ENCODE assay signal across 28 cellular contexts in genomic region chr20:53557157-53557556, GRCh38. TPM values are rescaled to one million over a fixed set of nuclear protein-coding genes. Genes with fewer than 3 reads are reported as not detected.
A peak's percentile ranks its signal among the peaks of the same experiment; 100 is the strongest.
DNase-seq lines count a peak whose midpoint lies in the region; ATAC-seq, FAIRE-seq and TF ChIP-seq lines count a peak whose summit lies in the region.
"Had no signal": no experiment of that assay in that cellular context is flagged by ENCODE, and none has a peak within 500 bp of the region (broad histone marks: within the 10 kb centered on the region; RNA-seq: fewer than 3 reads in every experiment).

No MANE protein-coding gene starts in this region.

- whole genome bisulfite sequencing in K562 (ENCODE audit: insufficient coverage, low coverage, missing lambda C conversion rate) = 32% methylated on average over 7 of the region's 7 CpGs
- no CpG with 5 or more reads among the region's 7 CpGs for WGBS in mesendoderm (ENCODE audit: extremely low coverage, insufficient coverage, low lambda C conversion rate)

- no peak overlapping the region for H3K23ac ChIP-seq in mesendoderm (ENCODE audit: low read length)

- intact Hi-C loops in MCF 10A (cut with micrococcal nuclease) = no loop called here
- intact Hi-C loops in breast epithelium (cut with DNase I; ENCODE audit: low total_unique reads) = no loop called here
- intact Hi-C loops in K562 (cut with micrococcal nuclease) = no loop called here

- H3K9me1 ChIP-seq in K562 (ENCODE audit: control insufficient read depth, insufficient read depth, low read length) = no peaks in the 10 kb centered on the region

- TF ChIP-seq POLR2A in breast epithelium (IDR thresholded peaks at IDR 0.05) (no peak), K562 (conservative IDR thresholded peaks at IDR 0.05) (no peak)

- H3K9ac ChIP-seq in K562 (ENCODE audit: insufficient read depth in 1 of 2, low read depth in 2 of 2, low read length in 2 of 2) (no peak overlapping the region), mesendoderm (ENCODE audit: low read length) (no peak overlapping the region)
- H3K9ac ChIP-seq: GM23248 had no signal

- no peak overlapping the region for H2AK5ac ChIP-seq in mesendoderm (ENCODE audit: low read length)

- H3K36me3 ChIP-seq in breast epithelium (no peaks in the 10 kb centered on the region), K562 (ENCODE audit: control insufficient read depth, insufficient read depth, low read length) (no peaks in the 10 kb centered on the region), mesendoderm (ENCODE audit: control insufficient read depth, insufficient read depth, low read length) (no peaks in the 10 kb centered on the region)
- H3K36me3 ChIP-seq: BE2C, SJCRH30 had no signal

- peak overlapping the region; percentile 39 for H4K8ac ChIP-seq in mesendoderm (ENCODE audit: low read depth, low read length)

- H3K36me3 Mint-ChIP-seq in MCF 10A (ENCODE audit: insufficient read depth, unreplicated experiment) (peaks cover 6% of the 10 kb centered on the region), osteocyte (ENCODE audit: unreplicated experiment) (no peaks in the 10 kb centered on the region)

- CTCF ChIA-PET in MCF 10A (lab: Yijun Ruan, JAX) = interaction anchor here (0.6 to 1.6 kb wide), 8 partner anchors 9 to 1479 kb away, joined by 3 to 5 read pairs (median 4); no protein-coding TSS in a partner anchor
- CTCF ChIA-PET in K562 (lab: Yijun Ruan, JAX; ENCODE audit: low intra/inter-chr PET ratio) = no interaction called here

- H3K4me1 Mint-ChIP-seq in MCF 10A (ENCODE audit: insufficient read depth, unreplicated experiment) = no peaks in the 10 kb centered on the region
- peaks cover 3% of the 10 kb centered on the region for H3K4me1 Mint-ChIP-seq in osteocyte (ENCODE audit: unreplicated experiment)
- H3K4me1 Mint-ChIP-seq: CD14-positive monocyte; CD8-positive, alpha-beta memory T cell had no signal

- peak overlapping the region; percentile 48 for H3K27ac Mint-ChIP-seq in MCF 10A (ENCODE audit: low read depth, unreplicated experiment)
- no peak overlapping the region for H3K27ac Mint-ChIP-seq in osteocyte (ENCODE audit: unreplicated experiment)

- no peak overlapping the region for H3K56ac ChIP-seq in mesendoderm (ENCODE audit: low read length)

- no peak overlapping the region for H2BK5ac ChIP-seq in mesendoderm (ENCODE audit: low read length)

- no peak for FAIRE-seq in K562 (lab: Jason Lieb, UNC)

- DNase-seq in MCF 10A (ENCODE audit: unreplicated experiment) (no peak), breast epithelium (ENCODE audit: low spot score in 2 of 2) (no peak), K562 (ENCODE audit: extremely low read depth in 1 of 4, low spot score in 3 of 4) (no peak), mesendoderm (peak; percentile 33), DMS114 treated with DMSO at 0.1 percent for 48 hours (lab: John Stamatoyannopoulos, UW; ENCODE audit: unreplicated experiment) (no peak), osteocyte (ENCODE audit: extremely low spot score, unreplicated experiment) (no peak)
- DNase-seq: 8988T; ACHN; BE2C; CD8-positive, alpha-beta memory T cell; DMS 273 treated with DMSO at 0.1 percent for 48 hours; DND-41; GM23248; HCEC 1CT; Kasumi-1; MV-4-11; NCI-H1105; NCI-H146; NCI-H2029; NCI-H446; NCI-H524 treated with DMSO at 0.1 percent for 48 hours; NCI-H774; SJCRH30 had no signal

- ATAC-seq in K562 (peak; percentile 67), HG02840 (IDR thresholded peaks at IDR 0.05; ENCODE audit: low FRiP score, unreplicated experiment) (no peak), GM21367 (IDR thresholded peaks at IDR 0.05; ENCODE audit: unreplicated experiment) (no peak)
- ATAC-seq: Right ventricle myocardium inferior, SK-N-SH treated with all-trans-retinoic acid at 6 μM for 48 hours had no signal

- H3K9me3 Mint-ChIP-seq in MCF 10A (ENCODE audit: unreplicated experiment) (no peaks in the 10 kb centered on the region), osteocyte (ENCODE audit: unreplicated experiment) (no peaks in the 10 kb centered on the region)
- H3K9me3 Mint-ChIP-seq: CD8-positive, alpha-beta memory T cell had no signal

- H3K27ac ChIP-seq in breast epithelium (no peak overlapping the region), K562 (ENCODE audit: extremely low read depth, low read depth, low read length) (no peak overlapping the region), mesendoderm (ENCODE audit: low read depth, low read length) (no peak overlapping the region)
- H3K27ac ChIP-seq: GM23248, SJCRH30 had no signal

- no peaks in the 10 kb centered on the region for H4K20me1 ChIP-seq in K562 (replicated peaks; ENCODE audit: control insufficient read depth, insufficient read depth, low read length)

- TF ChIP-seq CTCF in MCF 10A (IDR thresholded peaks at IDR 0.05; ENCODE audit: unreplicated experiment) (no peak), breast epithelium (IDR thresholded peaks at IDR 0.05) (no peak), K562 (IDR thresholded peaks at IDR 0.05 in 2 of 3, conservative IDR thresholded peaks at IDR 0.05 in 1 of 3; ENCODE audit: insufficient read depth in 2 of 3, low read depth in 1 of 3, low read length in 3 of 3) (no peak), osteocyte (IDR thresholded peaks at IDR 0.05) (no peak)

- no peak for TF ChIP-seq EP300 in K562 (IDR thresholded peaks at IDR 0.05; ENCODE audit: low read length)

- no peaks in the 10 kb centered on the region for H3K27me3 ChIP-seq in breast epithelium
- no peaks in the 10 kb centered on the region for H3K27me3 ChIP-seq in K562 (ENCODE audit: control insufficient read depth in 2 of 2, insufficient read depth in 2 of 2, low read length in 2 of 2)
- no peaks in the 10 kb centered on the region for H3K27me3 ChIP-seq in mesendoderm (ENCODE audit: insufficient read depth, low read length, poor library complexity)
- H3K27me3 ChIP-seq: BE2C had no signal

- no peak for TF ChIP-seq RAD21 in K562 (CRISPR knock-in tag; conservative IDR thresholded peaks at IDR 0.05 in 1 of 2, IDR thresholded peaks at IDR 0.05 in 1 of 2)

- H3K79me1 ChIP-seq in mesendoderm (ENCODE audit: low read length) = no peaks in the 10 kb centered on the region

- H3K27me3 Mint-ChIP-seq in MCF 10A (ENCODE audit: insufficient read depth, unreplicated experiment) (no peaks in the 10 kb centered on the region), osteocyte (ENCODE audit: unreplicated experiment) (no peaks in the 10 kb centered on the region)
- H3K27me3 Mint-ChIP-seq: CD8-positive, alpha-beta memory T cell had no signal

- no peak overlapping the region for H3K4me2 ChIP-seq in K562 (ENCODE audit: insufficient read depth, low read length)
- H3K4me2 ChIP-seq in mesendoderm (ENCODE audit: low read length) = no peak overlapping the region

- H3K4me1 ChIP-seq in breast epithelium (no peaks in the 10 kb centered on the region), K562 (replicated peaks in 1 of 2; ENCODE audit: control insufficient read depth in 2 of 2, insufficient read depth in 2 of 2, low read length in 2 of 2) (no peaks in the 10 kb centered on the region; a peak in 1 of 5 replicates), mesendoderm (ENCODE audit: control insufficient read depth, low read depth, low read length) (no peaks in the 10 kb centered on the region)
- H3K4me1 ChIP-seq: BE2C, SJCRH30 had no signal

- H3K4me3 Mint-ChIP-seq in MCF 10A (ENCODE audit: unreplicated experiment) = no peak overlapping the region
- H3K4me3 Mint-ChIP-seq in osteocyte (ENCODE audit: unreplicated experiment) = no peak overlapping the region
- H3K4me3 Mint-ChIP-seq: CD14-positive monocyte had no signal

- H3K9me3 ChIP-seq in breast epithelium = no peaks in the 10 kb centered on the region
- no peaks in the 10 kb centered on the region for H3K9me3 ChIP-seq in K562 (replicated peaks; ENCODE audit: control insufficient read depth, insufficient read depth, low read depth, low read length)
- H3K9me3 ChIP-seq: BE2C, SJCRH30 had no signal

- no TSS peak for BruUV-seq in MCF 10A (replicated peaks; lab: Mats Ljungman, UMichigan)
- no TSS peak for BruUV-seq in K562 (replicated peaks; lab: Mats Ljungman, UMichigan)

- H3K18ac ChIP-seq in mesendoderm (ENCODE audit: low read length) = no peak overlapping the region

- in situ Hi-C loops in K562 (cut with MboI) = loop anchor here (10.0 to 25.0 kb wide), 2 partner anchors 508 to 655 kb away; partner anchors contain the start of gene PFDN4

- no peak overlapping the region for H2BK120ac ChIP-seq in mesendoderm (ENCODE audit: low read depth, low read length)

- POLR2A ChIA-PET in MCF 10A (lab: Yijun Ruan, JAX) (interaction anchor here (0.7 kb wide), 2 partner anchors 10 to 512 kb away, joined by 3 read pairs; no protein-coding TSS in a partner anchor), K562 (lab: Yijun Ruan, JAX) (interaction anchor here (0.6 to 1.1 kb wide), 2 partner anchors 11 to 509 kb away, joined by 3 to 4 read pairs; no protein-coding TSS in a partner anchor)

- no peak overlapping the region for H2BK15ac ChIP-seq in mesendoderm (replicated peaks; ENCODE audit: low read depth)

- H4K5ac ChIP-seq in mesendoderm (ENCODE audit: low read length) = no peak overlapping the region

- H3K79me2 ChIP-seq in K562 (ENCODE audit: control insufficient read depth, insufficient read depth, low read length) (no peaks in the 10 kb centered on the region), mesendoderm (ENCODE audit: control insufficient read depth, insufficient read depth, low read length) (no peaks in the 10 kb centered on the region)

- no peak overlapping the region for H3K4ac ChIP-seq in mesendoderm (ENCODE audit: low read depth, low read length)

- 0 out of 2 replicates have a peak overlapping the region, but pooled peaks have one; percentile 2 for H2AFZ ChIP-seq in K562 (ENCODE audit: low read depth, low read length)
- H2AFZ ChIP-seq: GM23248 had no signal

- H3K4me3 ChIP-seq in breast epithelium (no peak overlapping the region), K562 (no peak overlapping the region), mesendoderm (ENCODE audit: low read length) (no peak overlapping the region)
- H3K4me3 ChIP-seq: GM23248, SJCRH30 had no signal

RNA-seq across cellular contexts. Expression of gene ZNF217, which starts 36.5 kb away (rescaled TPM):
- total RNA-seq in MCF 10A (2022) (42.9 and 49.3 TPM in 2 replicates), breast epithelium (10 to 100 TPM; 22.4 to 54.7 (median 48.3) TPM), K562 (2014; rRNA removed) (16.8 and 17.7 TPM in 2 replicates), K562 (2014; rRNA removed; fragmentation: Illumina TruSeq; extraction: Trizol) (23.4 and 25.0 TPM in 2 replicates), K562 (2015; rRNA removed; fragmentation: Illumina TruSeq; extraction: Trizol) (18.7 and 21.8 TPM in 2 replicates), K562 (2021) (39.7 and 41.8 TPM in 2 replicates), osteocyte (44.3 and 47.2 TPM in 2 replicates)
- total RNA-seq in K562 (2011; cell fraction: chromatin; rRNA removed; ENCODE audit: low replicate concordance) = 27.8 and 53.4 TPM in 2 replicates
- total RNA-seq in K562 (2011; cell fraction: nucleolus; rRNA removed) = 21.3 and 24.7 TPM in 2 replicates
- total RNA-seq in K562 (2011; cell fraction: nucleoplasm; rRNA removed) = 26.2 and 28.5 TPM in 2 replicates
- polyA plus RNA-seq in K562 (2011; rRNA removed) (11.4 and 12.9 TPM in 2 replicates), K562 (2014; fragmentation: Illumina TruSeq; extraction: Trizol) (19.3 and 26.7 TPM in 2 replicates), K562 (2014; fragmentation: Nextera tagmentation; extraction: Ambion mirVana) (1 to 10 TPM; 3.0 to 7.1 TPM), K562 (2014; rRNA removed) (16.0 and 23.5 TPM in 2 replicates)
- polyA plus RNA-seq in K562 (2011; cell fraction: cytosol; rRNA removed) = 6.8 and 8.6 TPM in 2 replicates
- 19.8 and 24.3 TPM in 2 replicates for polyA plus RNA-seq in K562 (2011; cell fraction: nucleus; rRNA removed)
- polyA plus RNA-seq in K562 (2012) = 17.7 and 21.1 TPM in 2 replicates
- polyA minus RNA-seq in K562 (2011; rRNA and poly(A)+ RNA removed) = 36.2 and 44.6 TPM in 2 replicates
- 21.7 and 25.7 TPM in 2 replicates for polyA minus RNA-seq in K562 (2011; cell fraction: cytosol; rRNA and poly(A)+ RNA removed)
- 19.7 and 29.4 TPM in 2 replicates for polyA minus RNA-seq in K562 (2011; cell fraction: nucleus; rRNA and poly(A)+ RNA removed)
- polyA plus RNA-seq in mesendoderm (2013, experiment 1 of 2) = 22.0 TPM
- 21.5 TPM for polyA plus RNA-seq in mesendoderm (2013, experiment 2 of 2)
